27 cellular contexts compared by ENCODE assay signal in genomic region chr6:69220293-69220847, GRCh38.
A peak's percentile ranks its signal among the peaks of the same experiment; 100 is the strongest.
DNase-seq lines count a peak whose midpoint lies in the region; ATAC-seq, FAIRE-seq and TF ChIP-seq lines count a peak whose summit lies in the region.
"Had no signal": no experiment of that assay in that cellular context is flagged by ENCODE, and none has a peak within 500 bp of the region (broad histone marks: within the 10 kb centered on the region; RNA-seq: fewer than 3 reads in every experiment).

No MANE protein-coding gene starts in this region.

- H2BK120ac ChIP-seq in H9 (ENCODE audit: low read depth, low read length, poor library complexity, severe bottlenecking), result no peak overlapping the region

- H3K4me1 ChIP-seq in H9 (ENCODE audit: insufficient read depth, low read length), result peaks cover 13% of the 10 kb centered on the region; the same call in 1 of the 2 replicates
- H3K4me1 ChIP-seq in HUES6 (ENCODE audit: control insufficient read depth, insufficient read depth, low read length), result peaks cover 56% of the 10 kb centered on the region
- H3K4me1 ChIP-seq in GM12878 (ENCODE audit: control insufficient read depth, insufficient read depth, low read length), result no peaks in the 10 kb centered on the region
- peaks cover 58% of the 10 kb centered on the region for H3K4me1 ChIP-seq in iPS-20b (ENCODE audit: insufficient read depth, low read length)
- no peaks in the 10 kb centered on the region for H3K4me1 ChIP-seq in GM23248 (ENCODE audit: insufficient read depth)
- H3K4me1 ChIP-seq: A549 had no signal

- H3K27me3 ChIP-seq in H9 (ENCODE audit: insufficient read depth, low read length) (no peaks in the 10 kb centered on the region), HUES6 (ENCODE audit: control insufficient read depth, insufficient read depth, low read length) (no peaks in the 10 kb centered on the region), GM12878 (replicated peaks in 1 of 2; ENCODE audit: control insufficient read depth in 2 of 2, insufficient read depth in 2 of 2, low read length in 1 of 2) (no peaks in the 10 kb centered on the region), iPS-20b (ENCODE audit: insufficient read depth, low read length) (no peaks in the 10 kb centered on the region), GM23248 (replicated peaks; ENCODE audit: insufficient read depth) (no peaks in the 10 kb centered on the region)

- no peaks in the 10 kb centered on the region for H4K20me1 ChIP-seq in H9 (ENCODE audit: control insufficient read depth, insufficient read depth, insufficient read length)
- no peaks in the 10 kb centered on the region for H4K20me1 ChIP-seq in GM12878 (ENCODE audit: control insufficient read depth, insufficient read depth)
- H4K20me1 ChIP-seq in GM23248 (ENCODE audit: insufficient read depth), result no peaks in the 10 kb centered on the region

- TF ChIP-seq EP300 in GM12878 (IDR thresholded peaks at IDR 0.05; ENCODE audit: borderline replicate concordance in 1 of 2, control insufficient read depth in 1 of 2, low read depth in 2 of 2, low read length in 2 of 2), result no peak

- BruUV-seq in GM12878 (replicated peaks; lab: Mats Ljungman, UMichigan) (no TSS peak), Calu3 (replicated peaks; lab: Mats Ljungman, UMichigan) (no TSS peak)

- no peak overlapping the region for H3T11ph ChIP-seq in H9 (ENCODE audit: low read length)

- CTCF ChIA-PET in GM12878 (lab: Yijun Ruan, JAX), result no interaction called here
- CTCF ChIA-PET in Calu3 (lab: Charles Lee), result interaction anchor here (0.8 to 1.0 kb wide), 2 partner anchors 13 to 61 kb away, joined by 3 read pairs; no protein-coding TSS in a partner anchor

- RAD21 ChIA-PET in GM12878 (lab: Charles Lee; ENCODE audit: unreplicated experiment), result no interaction called here

- no peak overlapping the region for H3K56ac ChIP-seq in H9 (ENCODE audit: insufficient read length, low read depth, low read length)

- H4K91ac ChIP-seq in H9 (ENCODE audit: insufficient read length, low read depth, low read length), result no peak overlapping the region

- no peaks in the 10 kb centered on the region for H3K79me1 ChIP-seq in H9 (ENCODE audit: insufficient read depth, low read depth, low read length, poor library complexity, severe bottlenecking)

- ATAC-seq in GM12878, result peak; percentile 61
- ATAC-seq: A549; CD8-positive, alpha-beta T cell; Panc1 had no signal

- H3K9me3 ChIP-seq in H9 (ENCODE audit: control insufficient read depth, low read depth, low read length) (no peaks in the 10 kb centered on the region), HUES6 (ENCODE audit: control insufficient read depth, insufficient read depth, low read depth, low read length) (no peaks in the 10 kb centered on the region), GM12878 (replicated peaks; ENCODE audit: control insufficient read depth, insufficient read depth, low read length) (no peaks in the 10 kb centered on the region), iPS-20b (ENCODE audit: insufficient read depth, low read depth, low read length) (no peaks in the 10 kb centered on the region), GM23248 (ENCODE audit: low read depth) (no peaks in the 10 kb centered on the region)
- H3K9me3 ChIP-seq: A549 had no signal

- H3K14ac ChIP-seq in H9 (ENCODE audit: insufficient read depth, low read length), result no peak overlapping the region

- H3K4me1 Mint-ChIP-seq in H9 (peaks cover 65 to 67% of the 10 kb centered on the region in 2 experiments), Calu3 (ENCODE audit: low read depth, unreplicated experiment) (no peaks in the 10 kb centered on the region)

- H2AK5ac ChIP-seq in H9 (ENCODE audit: insufficient read length, low read length), result no peak overlapping the region

- H3K27me3 Mint-ChIP-seq in H9 (ENCODE audit: low read depth) (no peaks in the 10 kb centered on the region), Calu3 (ENCODE audit: unreplicated experiment) (no peaks in the 10 kb centered on the region)

- H4K8ac ChIP-seq in H9 (replicated peaks; ENCODE audit: insufficient read length, low read depth, low read length), result no peak overlapping the region

- peak overlapping the region; percentile 72 to 96 (median 84); a peak in 6 of 7 replicates for H3K27ac Mint-ChIP-seq in H9
- H3K27ac Mint-ChIP-seq in Calu3 (ENCODE audit: unreplicated experiment), result no peak overlapping the region
- H3K27ac Mint-ChIP-seq: CD8-positive, alpha-beta T cell; T-helper 2 cell treated with Interferon-gamma antibody and Interleukin-4, amounts not matched to agents 5 μg/mL and 100 μg/mL, for 36 hours had no signal

- no peak for TF ChIP-seq RAD21 in GM12878 (IDR thresholded peaks at IDR 0.05; ENCODE audit: insufficient read depth, low read depth, low read length)

- H2AFZ ChIP-seq in H9 (ENCODE audit: low read length) (no peak overlapping the region), GM12878 (ENCODE audit: control insufficient read depth, low read depth, low read length) (no peak overlapping the region), GM23248 (no peak overlapping the region)

- H3K23ac ChIP-seq in H9 (ENCODE audit: insufficient read length, low read depth, low read length), result no peak overlapping the region

- H3K4me3 Mint-ChIP-seq in H9 (no peak overlapping the region), Calu3 (ENCODE audit: low read depth, unreplicated experiment) (no peak overlapping the region)
- H3K4me3 Mint-ChIP-seq: CD8-positive, alpha-beta T cell; T-helper 2 cell treated with Interferon-gamma antibody and Interleukin-4, amounts not matched to agents 5 μg/mL and 100 μg/mL, for 36 hours had no signal

- H3K18ac ChIP-seq in H9 (ENCODE audit: insufficient read length, low read depth, low read length), result no peak overlapping the region

- no peaks in the 10 kb centered on the region for H3K23me2 ChIP-seq in H9 (ENCODE audit: insufficient read length, low read depth, low read length, poor library complexity, severe bottlenecking)

- DNase-seq in H9, result no peak
- no peak for DNase-seq in GM12878 (ENCODE audit: low read depth, low spot score)
- no peak for DNase-seq in GM23248
- DNase-seq in CD1c-positive myeloid dendritic cell (ENCODE audit: extremely low spot score), result no peak
- no peak for DNase-seq in Kasumi-1 (lab: John Stamatoyannopoulos, UW)
- no peak for DNase-seq in Calu3
- DNase-seq: C1 segment of cervical spinal cord; CD8-positive, alpha-beta T cell; DMS79 treated with DMSO at 0.1 percent for 48 hours; GF-D8; GOT3; NCI-H1092; NCI-H1417 treated with DMSO at 0.1 percent for 48 hours; NCI-H1694 treated with DMSO at 0.1 percent for 48 hours; NCI-H2171 treated with DMSO at 0.1 percent for 48 hours; NCI-H345; NCI-H524; NCI-H774; SHP77; T-helper 1 cell had no signal

- FAIRE-seq in GM12878 (lab: Jason Lieb, UNC), result no peak
- FAIRE-seq: A549, GM12892 had no signal

- H3K36me3 ChIP-seq in HUES6 (ENCODE audit: control insufficient read depth, insufficient read depth, low read length) (no peaks in the 10 kb centered on the region), GM12878 (ENCODE audit: control insufficient read depth in 2 of 2, insufficient read depth in 2 of 2, low read length in 1 of 2) (no peaks in the 10 kb centered on the region), iPS-20b (ENCODE audit: insufficient read depth, low read depth, low read length) (no peaks in the 10 kb centered on the region), GM23248 (ENCODE audit: low read depth) (no peaks in the 10 kb centered on the region)

- no peaks in the 10 kb centered on the region for H3K9me2 ChIP-seq in GM23248 (ENCODE audit: insufficient read depth)

- no CpG with 5 or more reads among the region's 3 CpGs for WGBS in H9 (ENCODE audit: extremely low coverage, insufficient read length, low lambda C conversion rate)
- WGBS in GM12878 (ENCODE audit: insufficient coverage, insufficient replicate concordance, low lambda C conversion rate, missing lambda C conversion rate), result 89% methylated on average over 3 of the region's 3 CpGs
- WGBS in GM23248 (ENCODE audit: low coverage in 1 of 2, low lambda C conversion rate in 2 of 2, missing lambda C conversion rate in 2 of 2), 2 experiments, result 44 to 67% methylated on average over 3 of the region's 3 CpGs

- H3K9ac ChIP-seq in H9 (ENCODE audit: extremely low read depth, insufficient read length, low read length) (no peak overlapping the region), HUES6 (ENCODE audit: low read length) (no peak overlapping the region), GM12878 (ENCODE audit: control insufficient read depth, insufficient read depth, low read length) (no peak overlapping the region), iPS-20b (ENCODE audit: low read depth, low read length) (0 out of 2 replicates have a peak overlapping the region, but pooled peaks have one; percentile 13), GM23248 (no peak overlapping the region)

- no peaks in the 10 kb centered on the region for H3K36me3 Mint-ChIP-seq in H9 (ENCODE audit: insufficient read depth in 1 of 3, low read depth in 3 of 3)
- no peaks in the 10 kb centered on the region for H3K36me3 Mint-ChIP-seq in Calu3 (ENCODE audit: insufficient read depth, unreplicated experiment)
- H3K36me3 Mint-ChIP-seq: CD8-positive, alpha-beta T cell had no signal

- TF ChIP-seq POLR2A in GM12878 (IDR thresholded peaks at IDR 0.05; ENCODE audit: low read depth, low read length), result no peak

- no peaks in the 10 kb centered on the region for H3K79me2 ChIP-seq in H9 (ENCODE audit: insufficient read depth, low read length)
- no peaks in the 10 kb centered on the region for H3K79me2 ChIP-seq in GM12878 (ENCODE audit: control insufficient read depth, insufficient read depth, low read length)
- no peaks in the 10 kb centered on the region for H3K79me2 ChIP-seq in GM23248 (ENCODE audit: insufficient read depth)

- peak overlapping the region; percentile 60 for H2BK20ac ChIP-seq in H9 (ENCODE audit: low read depth, low read length, poor library complexity, severe bottlenecking)

- H3K27ac ChIP-seq in H9 (ENCODE audit: insufficient read length, low read depth, low read length), result peak overlapping the region; percentile 12
- H3K27ac ChIP-seq in HUES6 (ENCODE audit: low read depth, low read length), result peak overlapping the region; percentile 83
- no peak overlapping the region for H3K27ac ChIP-seq in GM12878 (ENCODE audit: control insufficient read depth, insufficient read depth)
- peak overlapping the region; percentile 64 for H3K27ac ChIP-seq in iPS-20b (ENCODE audit: low read length)
- no peak overlapping the region for H3K27ac ChIP-seq in GM23248
- H3K27ac ChIP-seq: A549, RWPE1 had no signal

- no peak overlapping the region for H4K5ac ChIP-seq in H9 (ENCODE audit: insufficient read length, low read depth, low read length)

- TF ChIP-seq CTCF in H9 (conservative IDR thresholded peaks at IDR 0.05) (no peak), GM12878 (IDR thresholded peaks at IDR 0.05 in 2 of 3, conservative IDR thresholded peaks at IDR 0.05 in 1 of 3; ENCODE audit: control insufficient read depth in 2 of 3, extremely low read depth in 1 of 3, insufficient read depth in 1 of 3, low read depth in 3 of 3, low read length in 3 of 3) (no peak), Calu3 (IDR thresholded peaks at IDR 0.05; ENCODE audit: unreplicated experiment) (no peak)

- in situ Hi-C loops in GM12878 (cut with MboI) (no loop called here), GM23248 (cut with MboI) (no loop called here)

- no peak overlapping the region for H2BK12ac ChIP-seq in H9 (ENCODE audit: insufficient read length, low read depth, low read length)

- H3K4me2 ChIP-seq in H9 (ENCODE audit: insufficient read depth, insufficient read length, low read length) (no peak overlapping the region), GM12878 (ENCODE audit: control insufficient read depth, insufficient read depth) (no peak overlapping the region), GM23248 (ENCODE audit: unreplicated experiment) (no peak overlapping the region)
- H3K4me2 ChIP-seq: A549 had no signal

- H3K4me3 ChIP-seq in HUES6 (ENCODE audit: low read depth, low read length) (peak overlapping the region; percentile 19; the same call in 1 of the 2 replicates), GM12878 (no peak overlapping the region), iPS-20b (ENCODE audit: low read length) (peak overlapping the region; percentile 35; the same call in 1 of the 2 replicates), GM23248 (no peak overlapping the region)
- H3K4me3 ChIP-seq: A549 had no signal

- H2BK15ac ChIP-seq in H9 (ENCODE audit: low read depth, low read length), result no peak overlapping the region

- H3K4ac ChIP-seq in H9 (ENCODE audit: low read depth, low read length), result no peak overlapping the region

- SMC1A ChIA-PET in GM12878 (lab: Charles Lee; ENCODE audit: uncharacterized antibody, unreplicated experiment), result interaction anchor here (0.6 kb wide), 1 partner anchor 47 kb away, joined by 3 read pairs; no protein-coding TSS in a partner anchor

- intact Hi-C loops in GM12878 (cut with micrococcal nuclease; ENCODE audit: unreplicated experiment), result no loop called here
- intact Hi-C loops in Calu3 (cut with micrococcal nuclease; ENCODE audit: unreplicated experiment), result no loop called here

- POLR2A ChIA-PET in GM12878 (lab: Charles Lee), result no interaction called here

- no peaks in the 10 kb centered on the region for H3F3A ChIP-seq in GM23248 (ENCODE audit: insufficient read depth)

- H3K9me3 Mint-ChIP-seq in H9 (no peaks in the 10 kb centered on the region), Calu3 (ENCODE audit: low read depth, unreplicated experiment) (peaks cover 3% of the 10 kb centered on the region)
- H3K9me3 Mint-ChIP-seq: CD8-positive, alpha-beta T cell; T-helper 2 cell treated with Interferon-gamma antibody and Interleukin-4, amounts not matched to agents 5 μg/mL and 100 μg/mL, for 36 hours had no signal

- no peak overlapping the region for H2BK5ac ChIP-seq in H9 (ENCODE audit: insufficient read length, low read length)

Comparison
In these comparisons a context has a peak if more than half of its experiments do, and no peak if none do; other contexts are left out.
1. H3K27ac ChIP-seq: peak in H9 (single experiment), HUES6 (single experiment) and iPS-20b (single experiment); none in GM12878 (single experiment) and GM23248 (single experiment).
2. H3K4me3 ChIP-seq: peak in HUES6 (single experiment) and iPS-20b (single experiment); none in GM12878 (single experiment) and GM23248 (single experiment).